ENCODE assay signal across 27 cellular contexts in the genomic region with DNA sequence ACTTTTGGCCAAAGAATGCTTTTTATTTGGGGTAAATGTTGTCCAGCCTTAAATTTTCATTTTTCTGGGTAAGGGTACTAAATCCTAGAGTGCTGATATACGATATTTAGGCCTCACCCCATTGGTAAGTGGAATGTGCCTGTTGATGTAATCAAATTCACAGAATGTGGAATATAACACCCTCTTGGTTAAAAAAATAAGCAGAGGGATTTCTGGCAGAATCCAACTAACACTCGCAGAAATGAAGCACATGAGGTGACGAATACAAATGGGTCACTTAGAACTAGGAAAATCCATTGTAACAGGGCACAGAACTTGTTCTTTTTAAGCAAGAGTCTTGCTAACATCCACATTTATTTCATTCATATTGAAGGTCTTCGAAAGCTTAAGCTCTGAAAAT.
"Had no signal": no experiment of that assay in that cellular context is flagged by ENCODE, and none has a peak within 500 bp of the region (broad histone marks: within the 10 kb centered on the region; RNA-seq: fewer than 3 reads in every experiment).

No MANE protein-coding gene starts in this region.

- H3K4me3 Mint-ChIP-seq: activated CD8-positive, alpha-beta T cell treated with anti-CD3 and anti-CD28 coated beads, Interleukin-2, amount 10 ng/mL, durations not matched to agents 7 days and 5 days; activated naive CD8-positive, alpha-beta T cell treated with anti-CD3 and anti-CD28 coated beads, Interleukin-2, amount 10 ng/mL, durations not matched to agents 7 days and 5 days; T-helper 2 cell treated with Interferon-gamma antibody and Interleukin-4, amounts not matched to agents 5 μg/mL and 100 μg/mL, for 36 hours had no signal

- H3K9me3 Mint-ChIP-seq: activated naive CD8-positive, alpha-beta T cell treated with anti-CD3 and anti-CD28 coated beads, Interleukin-2, amount 10 ng/mL, durations not matched to agents 7 days and 5 days; T-helper 2 cell treated with Interferon-gamma antibody and Interleukin-4, amounts not matched to agents 5 μg/mL and 100 μg/mL, for 36 hours had no signal

- H3K9ac ChIP-seq: KMS-11 had no signal

- H3K4me1 ChIP-seq: adrenal gland had no signal

- H3K36me3 Mint-ChIP-seq: activated naive CD8-positive, alpha-beta T cell treated with anti-CD3 and anti-CD28 coated beads, Interleukin-2, amount 10 ng/mL, durations not matched to agents 7 days and 5 days had no signal

- H3K36me3 ChIP-seq: adrenal gland had no signal

- H3K27ac ChIP-seq: adrenal gland, body of pancreas, KMS-11 had no signal

- H3K4me1 Mint-ChIP-seq: activated naive CD8-positive, alpha-beta T cell treated with anti-CD3 and anti-CD28 coated beads, Interleukin-2, amount 10 ng/mL, durations not matched to agents 7 days and 5 days had no signal

- H3K4me2 ChIP-seq: KMS-11 had no signal

- H3K9me3 ChIP-seq: adrenal gland, body of pancreas had no signal

- H3K27ac Mint-ChIP-seq: activated CD8-positive, alpha-beta T cell treated with anti-CD3 and anti-CD28 coated beads, Interleukin-2, amount 10 ng/mL, durations not matched to agents 7 days and 5 days; activated naive CD8-positive, alpha-beta T cell treated with anti-CD3 and anti-CD28 coated beads, Interleukin-2, amount 10 ng/mL, durations not matched to agents 7 days and 5 days; T-helper 2 cell treated with Interferon-gamma antibody and Interleukin-4, amounts not matched to agents 5 μg/mL and 100 μg/mL, for 36 hours had no signal

- H3K27me3 ChIP-seq: adrenal gland, body of pancreas had no signal

- DNase-seq: activated CD4-positive, alpha-beta T cell treated with anti-CD3 and anti-CD28 coated beads for 4 hours; activated CD4-positive, alpha-beta T cell treated with anti-CD3 and anti-CD28 coated beads, Interleukin-2, amount 50 U/mL, for 4 hours; activated CD8-positive, alpha-beta memory T cell treated with anti-CD3 and anti-CD28 coated beads, Interleukin-2, amount 50 U/mL, for 48 hours; activated CD8-positive, alpha-beta T cell treated with anti-CD3 and anti-CD28 coated beads, Interleukin-2, amount 10 ng/mL, durations not matched to agents 7 days and 5 days; activated naive CD4-positive, alpha-beta T cell treated with anti-CD3 and anti-CD28 coated beads, Interleukin-2, amount 50 U/mL, for 16 hours; activated naive CD8-positive, alpha-beta T cell treated with anti-CD3 and anti-CD28 coated beads, Interleukin-2, amount 10 ng/mL, durations not matched to agents 7 days and 5 days; activated T-cell treated with anti-CD3 and anti-CD28 coated beads, Interleukin-2, amount 50 U/mL, for 1 hour; adrenal gland; aorta; body of pancreas; MM.1S; NCI-H1105; NCI-H1436; NCI-H1694 treated with DMSO at 0.1 percent for 48 hours; NCI-H2029 treated with DMSO at 0.1 percent for 48 hours; NCI-H2171; NCI-H2227 treated with DMSO at 0.1 percent for 48 hours; NCI-H526 treated with DMSO at 0.1 percent for 48 hours; NCI-H82; OCI-M1; RPMI8226 had no signal

- ATAC-seq: activated CD4-positive, CD25-positive, alpha-beta regulatory T cell treated with anti-CD3 and anti-CD28 coated beads, Interleukin-2, amount 50 U/mL, for 24 hours; activated CD8-positive, alpha-beta T cell treated with anti-CD3 and anti-CD28 coated beads, Interleukin-2, amount 10 ng/mL, durations not matched to agents 7 days and 5 days; body of pancreas; Panc1; Right ventricle myocardium inferior; SK-N-SH treated with all-trans-retinoic acid at 6 μM for 48 hours had no signal

- H3K4me3 ChIP-seq: adrenal gland, body of pancreas had no signal
